ENCODE assay signal across 8 cellular contexts in the genomic region with DNA sequence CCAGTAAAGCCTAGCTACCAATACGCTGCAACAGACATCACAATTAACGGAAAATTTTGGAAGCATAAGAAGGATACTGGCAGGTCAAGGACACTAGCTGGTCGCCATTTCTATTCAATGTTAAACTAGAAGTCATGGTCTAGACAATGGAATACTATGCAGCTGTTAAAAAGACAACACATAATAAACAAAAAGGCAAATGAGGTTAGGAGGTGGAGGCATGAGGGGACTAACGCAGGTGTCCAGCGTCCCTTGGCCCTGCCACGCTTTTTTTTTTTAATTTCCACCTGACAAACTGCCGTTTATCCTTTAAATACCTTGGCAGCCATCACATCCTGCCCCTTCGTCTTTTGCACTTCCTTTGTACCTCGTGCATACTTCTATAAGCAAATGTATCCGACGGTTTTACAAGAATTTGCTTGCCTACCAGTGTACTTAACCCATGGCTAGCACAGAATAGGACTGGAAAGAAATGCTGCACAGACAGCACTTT. TPM values are rescaled to one million over a fixed set of nuclear protein-coding genes. Genes with fewer than 3 reads are reported as not detected.
DNase-seq lines count a peak whose midpoint lies in the region; ATAC-seq and TF ChIP-seq lines count a peak whose summit lies in the region.

No MANE protein-coding gene starts in this region.

- no peaks in the 10 kb centered on the region for H3K36me3 Mint-ChIP-seq in nephron progenitor cell (ENCODE audit: low read depth)

- H3K9me3 ChIP-seq in BLaER1 treated with 17β-estradiol and CSF1 and Interleukin-3, amounts not matched to agents 10 nM and 100 nM (replicated peaks in 1 of 11), result peaks cover 8 to 29% (median 16%) of the 10 kb centered on the region in 11 experiments; a peak in 20 of 22 replicates
- H3K9me3 ChIP-seq in MG63, result no peaks in the 10 kb centered on the region
- no peaks in the 10 kb centered on the region for H3K9me3 ChIP-seq in ectodermal cell (ENCODE audit: control insufficient read depth, low read length)

- DNase-seq in MG63 (no peak), nephron progenitor cell (no peak), germinal center (ENCODE audit: low spot score) (no peak)
- no peak for DNase-seq in stimulated activated CD4-positive, alpha-beta T cell treated with anti-CD3 and anti-CD28 coated beads, Interleukin-4, amount 100 ng/mL, for 1 hour

- peak overlapping the region; percentile 35 to 66 (median 54) for H3K4me3 ChIP-seq in BLaER1 treated with 17β-estradiol and CSF1 and Interleukin-3, amounts not matched to agents 10 nM and 100 nM
- H3K4me3 ChIP-seq in MG63 (peak overlapping the region; percentile 59), ectodermal cell (ENCODE audit: insufficient read depth, low read depth, low read length) (peak overlapping the region; percentile 47)

- TF ChIP-seq CTCF in nephron progenitor cell (IDR thresholded peaks at IDR 0.05), result no peak

- H3K27ac Mint-ChIP-seq in nephron progenitor cell, result no peak overlapping the region

- peak overlapping the region; percentile 26 to 66 (median 48); a peak in 21 of 22 replicates for H3K4me2 ChIP-seq in BLaER1 treated with 17β-estradiol and CSF1 and Interleukin-3, amounts not matched to agents 10 nM and 100 nM

- WGBS in ectodermal cell, 2 experiments, result 55 to 60% methylated on average over 11 of the region's 11 CpGs

- peaks cover 29% of the 10 kb centered on the region for H3K27me3 Mint-ChIP-seq in nephron progenitor cell (ENCODE audit: low read depth, poor library complexity)

- no peaks in the 10 kb centered on the region for H4K20me1 ChIP-seq in BLaER1 treated with 17β-estradiol and CSF1 and Interleukin-3, amounts not matched to agents 10 nM and 100 nM

- ATAC-seq in HG03457 (IDR thresholded peaks at IDR 0.05; ENCODE audit: unreplicated experiment), result no peak
- ATAC-seq in HG03135 (IDR thresholded peaks at IDR 0.05; ENCODE audit: unreplicated experiment), result no peak

- no peaks in the 10 kb centered on the region for H3K36me3 ChIP-seq in BLaER1 treated with 17β-estradiol and CSF1 and Interleukin-3, amounts not matched to agents 10 nM and 100 nM
- no peaks in the 10 kb centered on the region for H3K36me3 ChIP-seq in MG63
- H3K36me3 ChIP-seq in ectodermal cell (ENCODE audit: control insufficient read depth, insufficient read depth, low read length), result no peaks in the 10 kb centered on the region

- peaks cover 13% of the 10 kb centered on the region for H3K4me1 Mint-ChIP-seq in nephron progenitor cell

- H3K27me3 ChIP-seq in BLaER1 treated with 17β-estradiol and CSF1 and Interleukin-3, amounts not matched to agents 10 nM and 100 nM, result peaks cover 0 to 30% (median 26%) of the 10 kb centered on the region in 11 experiments; a peak in 17 of 22 replicates
- no peaks in the 10 kb centered on the region for H3K27me3 ChIP-seq in MG63
- H3K27me3 ChIP-seq in ectodermal cell (ENCODE audit: control insufficient read depth, insufficient read depth, low read length, poor library complexity, severe bottlenecking), result peaks cover 34% of the 10 kb centered on the region

- no peaks in the 10 kb centered on the region for H3K9me3 Mint-ChIP-seq in nephron progenitor cell

- peak overlapping the region in 2 of 11 experiments; percentile 59 to 66; a peak in 4 of 22 replicates for H3K27ac ChIP-seq in BLaER1 treated with 17β-estradiol and CSF1 and Interleukin-3, amounts not matched to agents 10 nM and 100 nM
- no peak overlapping the region for H3K27ac ChIP-seq in ectodermal cell (ENCODE audit: insufficient read depth, low read depth, low read length, poor library complexity, severe bottlenecking)

- peak overlapping the region; percentile 91 for H3K4me3 Mint-ChIP-seq in nephron progenitor cell

- H3K9ac ChIP-seq in BLaER1 treated with 17β-estradiol and CSF1 and Interleukin-3, amounts not matched to agents 10 nM and 100 nM, result peak overlapping the region in 10 of 11 experiments; percentile 40 to 75 (median 60); a peak in 14 of 22 replicates

- H3K4me1 ChIP-seq in BLaER1 treated with 17β-estradiol and CSF1 and Interleukin-3, amounts not matched to agents 10 nM and 100 nM, result peaks cover 0 to 23% (median 4%) of the 10 kb centered on the region in 10 experiments; a peak in 8 of 20 replicates
- no peaks in the 10 kb centered on the region for H3K4me1 ChIP-seq in ectodermal cell (ENCODE audit: control insufficient read depth, insufficient read depth, low read length)

RNA-seq across cellular contexts. Expression of gene SLC22A15, which starts 0.7 kb away (rescaled TPM):
- total RNA-seq in MG63 (2014; rRNA removed; shearing (Covaris generic); ENCODE audit: low replicate concordance), result 0.46 and 0.74 TPM in 2 replicates
- polyA plus RNA-seq in ectodermal cell (2013, experiment 1 of 4), result 0.48 TPM
- 0.59 TPM for polyA plus RNA-seq in ectodermal cell (2013, experiment 2 of 4)
- 0.91 TPM for polyA plus RNA-seq in ectodermal cell (2013, experiment 3 of 4)
- polyA plus RNA-seq in ectodermal cell (2013, experiment 4 of 4), result 0.73 TPM
